Comparison of ENCODE assay signal across 11 cellular contexts in the genomic region with DNA sequence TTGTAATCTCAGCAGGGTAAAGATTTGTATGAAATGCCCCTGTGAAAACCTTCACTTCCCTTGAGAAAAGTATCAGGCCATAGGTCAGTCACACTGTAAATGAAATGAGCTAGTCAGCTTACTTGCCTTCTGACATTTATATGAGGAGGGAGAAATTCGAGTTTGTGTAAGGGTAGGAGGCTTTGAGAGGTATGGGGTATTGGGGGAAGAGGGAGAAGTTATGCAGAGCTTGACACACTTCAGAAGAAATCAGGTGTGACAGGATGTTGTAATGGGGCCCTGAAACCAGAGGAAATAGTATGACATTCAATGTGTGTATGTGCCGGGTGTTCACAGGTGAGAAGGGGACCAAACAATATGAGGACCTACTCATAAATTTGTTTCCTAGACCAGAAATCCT.
DNase-seq lines count a peak whose midpoint lies in the region; ATAC-seq, FAIRE-seq and TF ChIP-seq lines count a peak whose summit lies in the region.
"Had no signal": no experiment of that assay in that cellular context is flagged by ENCODE, and none has a peak within 500 bp of the region (broad histone marks: within the 10 kb centered on the region; RNA-seq: fewer than 3 reads in every experiment).

No MANE protein-coding gene starts in this region.

- H3K27ac Mint-ChIP-seq in natural killer cell, result peak overlapping the region; percentile 85 to 88

- TF ChIP-seq POLR2A in Peyer's patch (IDR thresholded peaks at IDR 0.05), result no peak

- peaks cover 64 to 66% of the 10 kb centered on the region in 2 donors for H3K4me1 Mint-ChIP-seq in natural killer cell

- intact Hi-C loops in natural killer cell (cut with micrococcal nuclease), result loop anchor here (2.0 to 10.0 kb wide), 3 partner anchors 17 to 185 kb away; no protein-coding TSS in a partner anchor

- TF ChIP-seq CTCF in Peyer's patch (IDR thresholded peaks at IDR 0.05) (no peak), natural killer cell (IDR thresholded peaks at IDR 0.05) (no peak), right atrium auricular region (IDR thresholded peaks at IDR 0.05) (no peak), D721Med (IDR thresholded peaks at IDR 0.05; ENCODE audit: insufficient read depth, missing control alignments) (no peak)

- H3K9me3 ChIP-seq in Peyer's patch (no peaks in the 10 kb centered on the region), right atrium auricular region (no peaks in the 10 kb centered on the region)
- H3K9me3 ChIP-seq: A549, sigmoid colon had no signal

- peak; percentile 23 for DNase-seq in NK-92 treated with Interleukin-12 subunit alpha and Interleukin-12 subunit beta, amount 100 ng/mL, for 24 hours (lab: John Stamatoyannopoulos, UW)
- DNase-seq in NK-92 (lab: John Stamatoyannopoulos, UW; ENCODE audit: unreplicated experiment), result no peak
- DNase-seq in Peyer's patch, result peak in 1 of 3 donors; percentile 33
- DNase-seq in natural killer cell, result no peak
- DNase-seq in right atrium auricular region (ENCODE audit: low spot score), result no peak
- no peak for DNase-seq in nucleus accumbens (lab: John Stamatoyannopoulos, UW)
- no peak for DNase-seq in D721Med (ENCODE audit: insufficient read length, low spot score)
- DNase-seq: caudate nucleus, sigmoid colon had no signal

- no peaks in the 10 kb centered on the region for H3K9me3 Mint-ChIP-seq in natural killer cell

- FAIRE-seq in D721Med (lab: Jason Lieb, UNC), result no peak
- FAIRE-seq: A549 had no signal

- H3K36me3 ChIP-seq in Peyer's patch (no peaks in the 10 kb centered on the region), right atrium auricular region (no peaks in the 10 kb centered on the region)
- H3K36me3 ChIP-seq: sigmoid colon had no signal

- H3K4me1 ChIP-seq in Peyer's patch (peaks cover 0 to 10% (median 0%) of the 10 kb centered on the region in 4 donors), right atrium auricular region (no peaks in the 10 kb centered on the region)
- H3K4me1 ChIP-seq: A549, sigmoid colon had no signal

- no peaks in the 10 kb centered on the region for H3K27me3 Mint-ChIP-seq in natural killer cell (ENCODE audit: low read depth in 2 of 2)

- H3K27me3 ChIP-seq in Peyer's patch (no peaks in the 10 kb centered on the region), right atrium auricular region (no peaks in the 10 kb centered on the region)
- H3K27me3 ChIP-seq: sigmoid colon had no signal

- H3K27ac ChIP-seq in Peyer's patch (peak overlapping the region in 3 of 4 donors; percentile 15 to 56 (median 35)), right atrium auricular region (no peak overlapping the region)
- H3K27ac ChIP-seq: A549, sigmoid colon had no signal

- H3K4me3 ChIP-seq in Peyer's patch (no peak overlapping the region), right atrium auricular region (no peak overlapping the region)
- H3K4me3 ChIP-seq: A549, sigmoid colon had no signal

- ATAC-seq in GM21825 (IDR thresholded peaks at IDR 0.05; ENCODE audit: unreplicated experiment) (peak; percentile 66), natural killer cell (peak; percentile 56 to 65 (median 60))
- ATAC-seq: A549 had no signal

- H3K36me3 Mint-ChIP-seq in natural killer cell, result no peaks in the 10 kb centered on the region

- peak overlapping the region; percentile 67 for H3K4me3 Mint-ChIP-seq in natural killer cell

Comparison
In these comparisons a context has a peak if more than half of its experiments do, and no peak if none do; other contexts are left out.
1. H3K27ac ChIP-seq: peak in Peyer's patch (3 of 4); none in right atrium auricular region (0 of 2).